In genomic region chr22:38454361-38455062, GRCh38 we compare ENCODE assay signal across 9 cellular contexts. TPM values are rescaled to one million over a fixed set of nuclear protein-coding genes. Genes with fewer than 3 reads are reported as not detected.
DNase-seq lines count a peak whose midpoint lies in the region; ATAC-seq and TF ChIP-seq lines count a peak whose summit lies in the region.
"Had no signal": no experiment of that assay in that cellular context is flagged by ENCODE, and none has a peak within 500 bp of the region (broad histone marks: within the 10 kb centered on the region; RNA-seq: fewer than 3 reads in every experiment).

No MANE protein-coding gene starts in this region.

- H2AFZ ChIP-seq in smooth muscle cell (ENCODE audit: low read depth), result no peak overlapping the region

- no peaks in the 10 kb centered on the region for H3F3A ChIP-seq in smooth muscle cell (ENCODE audit: low read depth)

- no peak overlapping the region for H3K9ac ChIP-seq in smooth muscle cell (ENCODE audit: low read depth)

- H3K27me3 Mint-ChIP-seq in activated CD4-positive, alpha-beta T cell treated with anti-CD3 and anti-CD28 coated beads, Interleukin-2, amount 10 ng/mL, durations not matched to agents 24 days and 14 days, result peaks cover 80% of the 10 kb centered on the region

- ATAC-seq in right cardiac atrium (peak in 1 of 2 donors; percentile 25), GM19023 (IDR thresholded peaks at IDR 0.05; ENCODE audit: unreplicated experiment) (no peak), GM21367 (IDR thresholded peaks at IDR 0.05; ENCODE audit: unreplicated experiment) (no peak)

- TF ChIP-seq CTCF in GM20000 (IDR thresholded peaks at IDR 0.05; ENCODE audit: extremely low read depth, missing control alignments), result no peak
- no peak for TF ChIP-seq CTCF in smooth muscle cell (IDR thresholded peaks at IDR 0.05; ENCODE audit: borderline replicate concordance, insufficient read depth, poor library complexity, severe bottlenecking)

- WGBS in right cardiac atrium, result 7% methylated on average over 64 of the region's 64 CpGs
- WGBS in smooth muscle cell (ENCODE audit: low lambda C conversion rate), result 9% methylated on average over 34 of the region's 64 CpGs

- no peaks in the 10 kb centered on the region for H3K36me3 Mint-ChIP-seq in activated CD4-positive, alpha-beta T cell treated with anti-CD3 and anti-CD28 coated beads, Interleukin-2, amount 10 ng/mL, durations not matched to agents 24 days and 14 days (ENCODE audit: low read depth)

- intact Hi-C loops in activated CD4-positive, alpha-beta T cell treated with anti-CD3 and anti-CD28 coated beads, Interleukin-2, amount 10 ng/mL, durations not matched to agents 24 days and 14 days (cut with micrococcal nuclease), result no loop called here
- intact Hi-C loops in right cardiac atrium (cut with DNase I), result no loop called here

- peak overlapping the region; percentile 82 for H3K4me2 ChIP-seq in smooth muscle cell

- no peaks in the 10 kb centered on the region for H3K36me3 ChIP-seq in smooth muscle cell (ENCODE audit: low read depth)

- H3K27me3 ChIP-seq in right cardiac atrium (ENCODE audit: control insufficient read depth, insufficient read depth), result no peaks in the 10 kb centered on the region
- peaks cover 69% of the 10 kb centered on the region for H3K27me3 ChIP-seq in smooth muscle cell (ENCODE audit: low read depth)

- H3K4me1 ChIP-seq in right cardiac atrium (ENCODE audit: control insufficient read depth, insufficient read depth, low read length) (peaks cover 5% of the 10 kb centered on the region), smooth muscle cell (ENCODE audit: low read depth) (no peaks in the 10 kb centered on the region)

- H3K27ac Mint-ChIP-seq in activated CD4-positive, alpha-beta T cell treated with anti-CD3 and anti-CD28 coated beads, Interleukin-2, amount 10 ng/mL, durations not matched to agents 24 days and 14 days, result no peak overlapping the region

- H3K4me3 ChIP-seq in right cardiac atrium (ENCODE audit: low read length) (peak overlapping the region; percentile 78), smooth muscle cell (peak overlapping the region; percentile 42)

- no peaks in the 10 kb centered on the region for H3K9me3 ChIP-seq in right cardiac atrium (ENCODE audit: control insufficient read depth, low read length)
- no peaks in the 10 kb centered on the region for H3K9me3 ChIP-seq in smooth muscle cell (replicated peaks; ENCODE audit: low read depth)

- H4K20me1 ChIP-seq in smooth muscle cell (ENCODE audit: low read depth), result no peaks in the 10 kb centered on the region

- H3K27ac ChIP-seq in right cardiac atrium (ENCODE audit: low read length) (peak overlapping the region; percentile 13), smooth muscle cell (ENCODE audit: low read depth) (no peak overlapping the region)

- H3K4me3 Mint-ChIP-seq in activated CD4-positive, alpha-beta T cell treated with anti-CD3 and anti-CD28 coated beads, Interleukin-2, amount 10 ng/mL, durations not matched to agents 24 days and 14 days, result peak overlapping the region; percentile 77

- peaks cover 7% of the 10 kb centered on the region for H3K4me1 Mint-ChIP-seq in activated CD4-positive, alpha-beta T cell treated with anti-CD3 and anti-CD28 coated beads, Interleukin-2, amount 10 ng/mL, durations not matched to agents 24 days and 14 days

- DNase-seq in GM20000 (ENCODE audit: low spot score), result peak; percentile 74
- peak; percentile 68 for DNase-seq in activated CD4-positive, alpha-beta T cell treated with anti-CD3 and anti-CD28 coated beads, Interleukin-2, amount 10 ng/mL, durations not matched to agents 24 days and 14 days
- no peak for DNase-seq in right cardiac atrium
- no peak for DNase-seq in smooth muscle cell (lab: John Stamatoyannopoulos, UW; ENCODE audit: unreplicated experiment)
- no peak for DNase-seq in Ammon's horn (ENCODE audit: low spot score)
- DNase-seq in SW480 (ENCODE audit: low spot score), result no peak

- no peaks in the 10 kb centered on the region for H3K79me2 ChIP-seq in smooth muscle cell (ENCODE audit: low read depth)

- H3K9me3 Mint-ChIP-seq in activated CD4-positive, alpha-beta T cell treated with anti-CD3 and anti-CD28 coated beads, Interleukin-2, amount 10 ng/mL, durations not matched to agents 24 days and 14 days, result no peaks in the 10 kb centered on the region

RNA-seq across cellular contexts. Expression of gene KCNJ4, which starts 0.5 kb away (rescaled TPM):
- not detected in 2 replicates for total RNA-seq in activated CD4-positive, alpha-beta T cell treated with anti-CD3 and anti-CD28 coated beads, Interleukin-2, amount 10 ng/mL, durations not matched to agents 24 days and 14 days
- 10 to 100 TPM; 15.7 to 40.5 (median 31.3) TPM for total RNA-seq in right cardiac atrium
- polyA plus RNA-seq in right cardiac atrium, result 40.4 TPM
- total RNA-seq in smooth muscle cell, result 0.81 TPM in 1 of 2 replicates, not detected in the other
- not detected in 2 replicates for polyA plus RNA-seq in smooth muscle cell
- total RNA-seq: lung microvascular endothelial cell had no signal

RNA-seq across cellular contexts. Expression of gene KDELR3, which starts 13.4 kb away (rescaled TPM):
- 1.1 and 1.3 TPM in 2 replicates for total RNA-seq in activated CD4-positive, alpha-beta T cell treated with anti-CD3 and anti-CD28 coated beads, Interleukin-2, amount 10 ng/mL, durations not matched to agents 24 days and 14 days
- total RNA-seq in right cardiac atrium (1 to 10 TPM; 5.0 to 8.3 (median 7.4) TPM), smooth muscle cell (163 and 207 TPM in 2 replicates)
- polyA plus RNA-seq in right cardiac atrium (7.9 TPM), smooth muscle cell (198 and 252 TPM in 2 replicates)

RNA-seq across cellular contexts. Expression of gene DDX17, which starts 51.6 kb away (rescaled TPM):
- 373 and 374 TPM in 2 replicates for total RNA-seq in activated CD4-positive, alpha-beta T cell treated with anti-CD3 and anti-CD28 coated beads, Interleukin-2, amount 10 ng/mL, durations not matched to agents 24 days and 14 days
- total RNA-seq in right cardiac atrium (100 to 1,000 TPM; 216 to 253 (median 238) TPM), smooth muscle cell (182 and 201 TPM in 2 replicates)
- polyA plus RNA-seq in right cardiac atrium (134 TPM), smooth muscle cell (11.5 and 22.2 TPM in 2 replicates)

Comparison
In these comparisons a context has a peak if more than half of its experiments do, and no peak if none do; other contexts are left out.
1. DNase-seq: peak in GM20000 (single experiment) and activated CD4-positive, alpha-beta T cell treated with anti-CD3 and anti-CD28 coated beads, Interleukin-2, amount 10 ng/mL, durations not matched to agents 24 days and 14 days (single experiment); none in right cardiac atrium (0 of 3), smooth muscle cell (single experiment), Ammon's horn (single experiment) and SW480 (single experiment).
2. RNA of gene KDELR3, which starts 13.4 kb away (total RNA-seq): 163 to 207 TPM in smooth muscle cell; 5.0 to 8.3 TPM in right cardiac atrium and 1.1 to 1.3 TPM in activated CD4-positive, alpha-beta T cell treated with anti-CD3 and anti-CD28 coated beads, Interleukin-2, amount 10 ng/mL, durations not matched to agents 24 days and 14 days; every median in the first group is over 10 times any median in the second.